ENCODE assay signal across 8 cellular contexts in the genomic region with DNA sequence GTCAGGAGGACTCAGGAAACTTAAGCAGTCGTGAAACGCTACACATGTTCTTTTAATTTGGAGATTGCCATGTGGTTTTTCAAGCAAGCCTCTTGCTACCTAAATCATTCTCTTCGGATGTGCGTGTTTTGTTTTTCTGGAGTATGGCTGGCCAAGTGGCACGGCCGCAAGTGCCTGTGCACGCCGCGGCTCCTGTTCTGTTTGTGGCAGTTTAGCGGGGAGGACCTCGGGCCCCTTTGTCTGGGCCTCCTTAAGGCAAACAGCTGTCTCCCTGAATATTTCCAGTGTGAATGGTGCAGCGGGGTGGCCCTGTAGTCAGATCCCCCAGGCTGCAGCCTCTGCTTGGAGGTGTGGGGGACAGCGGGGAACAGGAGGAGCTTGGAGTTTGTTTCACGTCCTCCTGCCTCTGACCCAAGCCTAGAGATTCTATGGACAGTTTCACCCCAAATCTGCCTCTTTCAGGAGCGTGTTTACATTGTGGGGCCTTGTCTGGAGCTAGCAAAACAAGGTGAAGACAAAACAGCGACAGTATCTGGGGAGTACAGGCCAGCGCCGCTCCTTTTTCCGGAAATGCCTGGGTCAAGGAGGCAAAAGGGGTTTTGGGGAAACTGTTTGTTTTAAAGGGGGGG. TPM values are rescaled to one million over a fixed set of nuclear protein-coding genes. Genes with fewer than 3 reads are reported as not detected.
DNase-seq lines count a peak whose midpoint lies in the region; ATAC-seq and TF ChIP-seq lines count a peak whose summit lies in the region.

No MANE protein-coding gene starts in this region.

- peak overlapping the region; percentile 89 for H3K4me2 ChIP-seq in osteoblast (ENCODE audit: insufficient read depth, low read length)

- H3K27me3 ChIP-seq in RWPE2 (ENCODE audit: insufficient read depth, poor library complexity, severe bottlenecking) (no peaks in the 10 kb centered on the region), esophagus (ENCODE audit: control insufficient read depth in 1 of 2, insufficient read depth in 2 of 2, low read length in 2 of 2) (no peaks in the 10 kb centered on the region), osteoblast (ENCODE audit: insufficient read depth, low read length) (no peaks in the 10 kb centered on the region)

- peak; percentile 7; the same call in 2 of the 3 replicates for ATAC-seq in RWPE2 (ENCODE audit: low read depth)

- H3K9me3 ChIP-seq in RWPE2 (ENCODE audit: severe bottlenecking) (no peaks in the 10 kb centered on the region), esophagus (ENCODE audit: control insufficient read depth in 2 of 2, insufficient read depth in 1 of 2, low read depth in 1 of 2, low read length in 1 of 2) (no peaks in the 10 kb centered on the region), osteoblast (ENCODE audit: low read depth, low read length) (no peaks in the 10 kb centered on the region)

- DNase-seq in T-helper 1 cell (no peak), RWPE2 (ENCODE audit: low spot score) (no peak), osteoblast (ENCODE audit: insufficient read length, low spot score, missing footprints) (peak; percentile 76), GM19240 (ENCODE audit: insufficient read length, low spot score) (no peak), mesenteric fat pad (ENCODE audit: low spot score) (no peak), middle frontal gyrus (ENCODE audit: extremely low spot score, low spot score) (no peak)

- H3K36me3 Mint-ChIP-seq in T-helper 1 cell treated with Interleukin-12 subunit alpha and Interleukin-12 subunit beta and Interleukin-4 antibody, amounts not matched to agents 30 μg/mL and 1 μg/mL, for 36 hours (ENCODE audit: low read depth) = peaks cover 3% of the 10 kb centered on the region

- peaks cover 22% of the 10 kb centered on the region for H4K20me1 ChIP-seq in osteoblast (ENCODE audit: insufficient read depth, low read length)

- H3K27ac ChIP-seq in RWPE2 (ENCODE audit: poor library complexity, severe bottlenecking) (peak overlapping the region; percentile 91), esophagus (ENCODE audit: low read depth in 2 of 2, low read length in 1 of 2) (peak overlapping the region; percentile 87), osteoblast (ENCODE audit: low read depth, low read length) (peak overlapping the region; percentile 45)

- TF ChIP-seq CTCF in RWPE2 (IDR thresholded peaks at IDR 0.05; ENCODE audit: poor library complexity, severe bottlenecking) (no peak), osteoblast (IDR thresholded peaks at IDR 0.05; ENCODE audit: extremely low read depth, low read depth, low read length) (no peak)

- 9 to 15% methylated on average over 19 of the region's 19 CpGs for WGBS in esophagus, 2 donors

- H3K79me2 ChIP-seq in osteoblast (ENCODE audit: insufficient read depth, low read length) = peaks cover 25% of the 10 kb centered on the region

- H3K4me1 ChIP-seq in RWPE2 (ENCODE audit: insufficient read depth, poor library complexity, severe bottlenecking) (peaks cover 14% of the 10 kb centered on the region), esophagus (ENCODE audit: control insufficient read depth in 2 of 2, insufficient read depth in 2 of 2, low read length in 1 of 2) (peaks cover 9% of the 10 kb centered on the region in 2 donors), osteoblast (ENCODE audit: insufficient read depth, low read length) (peaks cover 17% of the 10 kb centered on the region)

- H3K9me3 Mint-ChIP-seq in T-helper 1 cell treated with Interleukin-12 subunit alpha and Interleukin-12 subunit beta and Interleukin-4 antibody, amounts not matched to agents 30 μg/mL and 1 μg/mL, for 36 hours = no peaks in the 10 kb centered on the region

- peaks cover 37% of the 10 kb centered on the region for H3K4me1 Mint-ChIP-seq in T-helper 1 cell treated with Interleukin-12 subunit alpha and Interleukin-12 subunit beta and Interleukin-4 antibody, amounts not matched to agents 30 μg/mL and 1 μg/mL, for 36 hours (ENCODE audit: low read depth)

- peak overlapping the region; percentile 78 for H2AFZ ChIP-seq in osteoblast (ENCODE audit: low read length)

- peaks cover 3% of the 10 kb centered on the region for H3K27me3 Mint-ChIP-seq in T-helper 1 cell treated with Interleukin-12 subunit alpha and Interleukin-12 subunit beta and Interleukin-4 antibody, amounts not matched to agents 30 μg/mL and 1 μg/mL, for 36 hours (ENCODE audit: low read depth)

- H3K4me3 ChIP-seq in RWPE2 (ENCODE audit: severe bottlenecking) = peak overlapping the region; percentile 99
- peak overlapping the region; percentile 65 to 75 for H3K4me3 ChIP-seq in esophagus (ENCODE audit: low read depth in 1 of 2, low read length in 2 of 2)
- peak overlapping the region; percentile 79 for H3K4me3 ChIP-seq in osteoblast (ENCODE audit: insufficient read depth, low read length)

- peak overlapping the region; percentile 72 for H3K27ac Mint-ChIP-seq in T-helper 1 cell treated with Interleukin-12 subunit alpha and Interleukin-12 subunit beta and Interleukin-4 antibody, amounts not matched to agents 30 μg/mL and 1 μg/mL, for 36 hours

- H3K36me3 ChIP-seq in RWPE2 (ENCODE audit: low read depth) (no peaks in the 10 kb centered on the region), esophagus (ENCODE audit: control insufficient read depth in 2 of 2, insufficient read depth in 2 of 2, low read length in 1 of 2) (no peaks in the 10 kb centered on the region), osteoblast (ENCODE audit: insufficient read depth, low read length) (no peaks in the 10 kb centered on the region)

- H3K4me3 Mint-ChIP-seq in T-helper 1 cell treated with Interleukin-12 subunit alpha and Interleukin-12 subunit beta and Interleukin-4 antibody, amounts not matched to agents 30 μg/mL and 1 μg/mL, for 36 hours = peak overlapping the region; percentile 87

RNA-seq across cellular contexts. Expression of gene LRP5, which starts 1.3 kb away (rescaled TPM):
- polyA plus RNA-seq in esophagus = 10 to 100 TPM; 16.0 to 24.5 TPM
- total RNA-seq in osteoblast = 16.3 and 18.6 TPM in 2 replicates
- total RNA-seq in mesenteric fat pad = 59.9 TPM

RNA-seq across cellular contexts. Expression of gene C11orf24, which starts 41.9 kb away (rescaled TPM):
- polyA plus RNA-seq in esophagus = 10 to 100 TPM in 1 of 2 donors, 1 to 10 TPM in 1; 8.9 to 13.4 TPM
- total RNA-seq in osteoblast = 37.7 and 40.5 TPM in 2 replicates
- total RNA-seq in mesenteric fat pad = 50.9 TPM
